Comparison of ENCODE assay signal across 18 cellular contexts in genomic region chr16:75007443-75007842, GRCh38.
"Had no signal": no experiment of that assay in that cellular context is flagged by ENCODE, and none has a peak within 500 bp of the region (broad histone marks: within the 10 kb centered on the region; RNA-seq: fewer than 3 reads in every experiment).

No MANE protein-coding gene starts in this region.

- H3K4me1 ChIP-seq: colonic mucosa, right lobe of liver had no signal

- ATAC-seq: heart left ventricle; natural killer cell treated with Interleukin-12 subunit alpha and Interleukin-12 subunit beta and Interleukin-15 and Interleukin-18, amount 100 ng/mL, for 72 hours; right lobe of liver; stimulated activated memory B cell treated with anti-CD40 and anti-IgM and Interleukin-4, amounts not matched to agents 10 μg/mL and 1 μg/mL and 100 μg/mL, for 72 hours; upper lobe of right lung had no signal

- H3K36me3 ChIP-seq: adrenal gland, colonic mucosa, heart left ventricle, left ventricle myocardium inferior, right lobe of liver, upper lobe of right lung had no signal

- H3K27ac ChIP-seq: adrenal gland, colonic mucosa, left ventricle myocardium inferior, right lobe of liver, upper lobe of right lung had no signal

- H3K9me3 ChIP-seq: adrenal gland, colonic mucosa, heart left ventricle, left ventricle myocardium inferior, right lobe of liver, upper lobe of right lung had no signal

- H3K4me3 ChIP-seq: adrenal gland, colonic mucosa, heart left ventricle, left ventricle myocardium inferior, right lobe of liver, upper lobe of right lung had no signal

- FAIRE-seq: frontal cortex, TTC549 had no signal

- H3K27me3 ChIP-seq: adrenal gland, colonic mucosa, heart left ventricle, right lobe of liver, upper lobe of right lung had no signal

- DNase-seq: activated CD4-positive, alpha-beta T cell treated with anti-CD3 and anti-CD28 coated beads, Interleukin-2, amount 50 U/mL, for 1 hour; activated CD4-positive, CD25-positive, alpha-beta regulatory T cell; activated naive CD4-positive, alpha-beta T cell treated with anti-CD3 and anti-CD28 coated beads, Interleukin-2, amount 50 U/mL, for 16 hours; activated T-cell treated with anti-CD3 and anti-CD28 coated beads for 4 hours; caudate nucleus; colonic mucosa; effector CD4-positive, alpha-beta T cell; heart left ventricle; islet precursor cell; left ventricle myocardium inferior; occipital lobe; right lobe of liver; upper lobe of right lung had no signal
